Comparison of ENCODE assay signal across 23 cellular contexts in the genomic region with DNA sequence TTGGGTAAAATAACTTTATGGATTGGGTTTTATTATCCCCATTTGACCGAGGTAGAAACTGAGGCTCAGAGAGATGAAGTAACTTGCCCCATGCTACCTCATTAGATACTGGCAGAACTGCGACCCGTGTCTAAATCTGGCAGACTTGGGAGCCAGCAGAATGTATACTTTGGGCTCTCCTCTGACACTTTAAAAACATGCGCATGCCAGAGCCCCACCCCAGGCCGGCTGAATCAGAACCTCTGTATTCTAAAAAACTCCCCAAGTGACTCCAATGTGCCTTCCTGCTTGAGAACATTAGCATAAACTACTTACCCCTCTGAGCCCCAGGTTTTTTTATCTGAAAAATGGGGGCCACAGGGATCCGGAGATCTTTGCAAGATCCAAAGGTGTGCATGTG.
DNase-seq lines count a peak whose midpoint lies in the region; ATAC-seq and TF ChIP-seq lines count a peak whose summit lies in the region.
"Had no signal": no experiment of that assay in that cellular context is flagged by ENCODE, and none has a peak within 500 bp of the region (broad histone marks: within the 10 kb centered on the region; RNA-seq: fewer than 3 reads in every experiment).

No MANE protein-coding gene starts in this region.

- H3K27me3 ChIP-seq in ACC112 (ENCODE audit: insufficient read depth, low read length): no peaks in the 10 kb centered on the region
- H3K27me3 ChIP-seq in MG63: no peaks in the 10 kb centered on the region; the same call in 1 of the 2 replicates

- peak; percentile 63 for DNase-seq in MG63
- peak; percentile 41 for DNase-seq in fibroblast of the conjunctiva (ENCODE audit: low read depth)
- DNase-seq in osteocyte (ENCODE audit: extremely low spot score, unreplicated experiment): no peak
- no peak for DNase-seq in stimulated activated naive CD8-positive, alpha-beta T cell treated with anti-CD3 and anti-CD28 coated beads, Interleukin-15, amount 100 ng/mL, for 72 hours
- no peak for DNase-seq in glutamatergic neuron
- DNase-seq: CD4-positive, alpha-beta T cell; DMS153; GF-D8; Karpas-422; MM.1S; NCI-H1092; NCI-H1436 treated with DMSO at 0.1 percent for 48 hours; NCI-H2029; NCI-H2171; NCI-H510A; NCI-H748 treated with DMSO at 0.1 percent for 48 hours; NK-92 treated with Interleukin-12 subunit alpha and Interleukin-12 subunit beta, amount 100 ng/mL, for 24 hours had no signal

- no peak for TF ChIP-seq CTCF in osteocyte (IDR thresholded peaks at IDR 0.05)
- TF ChIP-seq CTCF in glutamatergic neuron (IDR thresholded peaks at IDR 0.05; ENCODE audit: partially characterized antibody, unreplicated experiment): no peak

- H3K27ac ChIP-seq in ACC112 (ENCODE audit: low read depth, low read length): no peak overlapping the region
- H3K27ac ChIP-seq: 22Rv1, HL-60 had no signal

- no peak overlapping the region for H3K4me3 Mint-ChIP-seq in osteocyte (ENCODE audit: unreplicated experiment)
- H3K4me3 Mint-ChIP-seq in stimulated activated naive CD8-positive, alpha-beta T cell treated with anti-CD3 and anti-CD28 coated beads, Interleukin-15, amount 100 ng/mL, for 72 hours: no peak overlapping the region
- no peak overlapping the region for H3K4me3 Mint-ChIP-seq in glutamatergic neuron (ENCODE audit: unreplicated experiment)
- H3K4me3 Mint-ChIP-seq: CD4-positive, alpha-beta T cell had no signal

- peak overlapping the region; percentile 74 for H2AFZ ChIP-seq in ACC112 (ENCODE audit: low read length, unreplicated experiment)

- H3K79me2 ChIP-seq in ACC112 (ENCODE audit: control insufficient read depth, insufficient read depth, low read length, unreplicated experiment): no peaks in the 10 kb centered on the region

- H3K4me1 Mint-ChIP-seq in osteocyte (ENCODE audit: unreplicated experiment): peaks cover 26% of the 10 kb centered on the region
- H3K4me1 Mint-ChIP-seq in stimulated activated naive CD8-positive, alpha-beta T cell treated with anti-CD3 and anti-CD28 coated beads, Interleukin-15, amount 100 ng/mL, for 72 hours: no peaks in the 10 kb centered on the region
- peaks cover 11% of the 10 kb centered on the region for H3K4me1 Mint-ChIP-seq in glutamatergic neuron (ENCODE audit: low read depth, unreplicated experiment)

- H3K36me3 ChIP-seq in ACC112 (ENCODE audit: insufficient read depth, low read length): no peaks in the 10 kb centered on the region
- H3K36me3 ChIP-seq in MG63: no peaks in the 10 kb centered on the region

- H3K9me3 Mint-ChIP-seq in osteocyte (ENCODE audit: unreplicated experiment) (no peaks in the 10 kb centered on the region), glutamatergic neuron (ENCODE audit: unreplicated experiment) (peaks cover 1% of the 10 kb centered on the region)
- peaks cover 0 to 6% of the 10 kb centered on the region in 2 donors for H3K9me3 Mint-ChIP-seq in stimulated activated naive CD8-positive, alpha-beta T cell treated with anti-CD3 and anti-CD28 coated beads, Interleukin-15, amount 100 ng/mL, for 72 hours
- H3K9me3 Mint-ChIP-seq: CD4-positive, alpha-beta T cell had no signal

- peak overlapping the region; percentile 67 for H3K27ac Mint-ChIP-seq in osteocyte (ENCODE audit: unreplicated experiment)
- H3K27ac Mint-ChIP-seq in stimulated activated naive CD8-positive, alpha-beta T cell treated with anti-CD3 and anti-CD28 coated beads, Interleukin-15, amount 100 ng/mL, for 72 hours: no peak overlapping the region
- no peak overlapping the region for H3K27ac Mint-ChIP-seq in glutamatergic neuron (ENCODE audit: unreplicated experiment)
- H3K27ac Mint-ChIP-seq: CD4-positive, alpha-beta T cell had no signal

- ATAC-seq in stimulated activated naive CD8-positive, alpha-beta T cell treated with anti-CD3 and anti-CD28 coated beads, Interleukin-15, amount 100 ng/mL, for 72 hours: no peak
- ATAC-seq in HG02840 (IDR thresholded peaks at IDR 0.05; ENCODE audit: low FRiP score, unreplicated experiment): no peak
- no peak for ATAC-seq in HG02884 (IDR thresholded peaks at IDR 0.05; ENCODE audit: unreplicated experiment)
- ATAC-seq: GM12878 had no signal

- no peaks in the 10 kb centered on the region for H3K36me3 Mint-ChIP-seq in osteocyte (ENCODE audit: unreplicated experiment)
- H3K36me3 Mint-ChIP-seq in glutamatergic neuron (ENCODE audit: unreplicated experiment): peaks cover 8% of the 10 kb centered on the region

- H3K9me3 ChIP-seq in MG63: peaks cover 2% of the 10 kb centered on the region; the same call in 1 of the 2 replicates

- peaks cover 10% of the 10 kb centered on the region for H3K4me1 ChIP-seq in ACC112 (ENCODE audit: control insufficient read depth, insufficient read depth, low read length, unreplicated experiment)

- H3K27me3 Mint-ChIP-seq in osteocyte (ENCODE audit: unreplicated experiment) (no peaks in the 10 kb centered on the region), glutamatergic neuron (ENCODE audit: unreplicated experiment) (peaks cover 4% of the 10 kb centered on the region)
- H3K27me3 Mint-ChIP-seq in stimulated activated naive CD8-positive, alpha-beta T cell treated with anti-CD3 and anti-CD28 coated beads, Interleukin-15, amount 100 ng/mL, for 72 hours: no peaks in the 10 kb centered on the region
- H3K27me3 Mint-ChIP-seq: CD4-positive, alpha-beta T cell had no signal

- H3K4me3 ChIP-seq in ACC112 (ENCODE audit: low read depth, low read length): no peak overlapping the region
- H3K4me3 ChIP-seq in MG63: no peak overlapping the region
- H3K4me3 ChIP-seq: GM12878 had no signal

Comparison
In these comparisons a context has a peak if more than half of its experiments do, and no peak if none do; other contexts are left out.
1. DNase-seq: peak in MG63 (single experiment) and fibroblast of the conjunctiva (single experiment); none in osteocyte (single experiment), stimulated activated naive CD8-positive, alpha-beta T cell treated with anti-CD3 and anti-CD28 coated beads, Interleukin-15, amount 100 ng/mL, for 72 hours (0 of 2) and glutamatergic neuron (single experiment).